In genomic region chr14:102948698-102949061, GRCh38 we compare ENCODE assay signal across 12 cellular contexts. TPM values are rescaled to one million over a fixed set of nuclear protein-coding genes. Genes with fewer than 3 reads are reported as not detected.
A peak's percentile ranks its signal among the peaks of the same experiment; 100 is the strongest.
DNase-seq lines count a peak whose midpoint lies in the region; ATAC-seq and TF ChIP-seq lines count a peak whose summit lies in the region.
"Had no signal": no experiment of that assay in that cellular context is flagged by ENCODE, and none has a peak within 500 bp of the region (broad histone marks: within the 10 kb centered on the region; RNA-seq: fewer than 3 reads in every experiment).

No MANE protein-coding gene starts in this region.

- no peak overlapping the region for H3K4me3 ChIP-seq in right atrium auricular region
- H3K4me3 ChIP-seq in SJSA1 = no peak overlapping the region
- no peak overlapping the region for H3K4me3 ChIP-seq in fibroblast of lung (replicated peaks in 1 of 4; ENCODE audit: control extremely low read depth in 1 of 4, insufficient read depth in 1 of 4, low read depth in 3 of 4, low read length in 4 of 4)
- H3K4me3 ChIP-seq in thymus (ENCODE audit: low read length) = no peak overlapping the region
- H3K4me3 ChIP-seq in prostate gland = no peak overlapping the region
- H3K4me3 ChIP-seq: stomach had no signal

- no peak overlapping the region for H3K9ac ChIP-seq in fibroblast of lung (ENCODE audit: insufficient read depth, low read length)

- H3K9me3 ChIP-seq in right atrium auricular region (no peaks in the 10 kb centered on the region), SJSA1 (replicated peaks) (no peaks in the 10 kb centered on the region), fibroblast of lung (ENCODE audit: control insufficient read depth, insufficient read depth, low read depth, low read length) (no peaks in the 10 kb centered on the region), thymus (ENCODE audit: control insufficient read depth) (no peaks in the 10 kb centered on the region), prostate gland (no peaks in the 10 kb centered on the region)
- H3K9me3 ChIP-seq: stomach had no signal

- H3K4me2 ChIP-seq in fibroblast of lung (ENCODE audit: extremely low read depth, insufficient read depth, low read length) = no peak overlapping the region

- intact Hi-C loops in Right ventricle myocardium superior (cut with DNase I) = no loop called here
- intact Hi-C loops in prostate gland (cut with DNase I) = no loop called here

- H4K20me1 ChIP-seq in fibroblast of lung (ENCODE audit: control insufficient read depth, extremely low read depth, insufficient read depth, low read length) = no peaks in the 10 kb centered on the region

- DNase-seq in Right ventricle myocardium superior = peak; percentile 33
- DNase-seq in right atrium auricular region (ENCODE audit: low spot score) = no peak
- DNase-seq in SJSA1 (ENCODE audit: low read depth in 1 of 2, low spot score in 2 of 2) = no peak
- no peak for DNase-seq in fibroblast of lung (ENCODE audit: low read depth in 2 of 2)
- DNase-seq in GF-D8 (lab: John Stamatoyannopoulos, UW) = no peak
- no peak for DNase-seq in prostate gland (ENCODE audit: low spot score)
- DNase-seq in T-helper 9 cell = no peak
- DNase-seq: COR-L47, MM.1S, SHP77, stomach had no signal

- H3K27ac ChIP-seq in right atrium auricular region (no peak overlapping the region), SJSA1 (peak overlapping the region; percentile 40; the same call in 1 of the 2 replicates), fibroblast of lung (ENCODE audit: insufficient read depth, low read length) (peak overlapping the region; percentile 14), thymus (ENCODE audit: low read depth) (peak overlapping the region; percentile 87), prostate gland (no peak overlapping the region)

- H3K4me1 ChIP-seq in right atrium auricular region = peaks cover 0 to 19% of the 10 kb centered on the region in 2 donors
- H3K4me1 ChIP-seq in SJSA1 (replicated peaks) = peaks cover 47% of the 10 kb centered on the region
- H3K4me1 ChIP-seq in fibroblast of lung (ENCODE audit: control insufficient read depth, extremely low read depth, insufficient read depth, low read length) = no peaks in the 10 kb centered on the region
- H3K4me1 ChIP-seq in thymus (ENCODE audit: control insufficient read depth, insufficient read depth, low read length) = peaks cover 12% of the 10 kb centered on the region
- peaks cover 12% of the 10 kb centered on the region for H3K4me1 ChIP-seq in prostate gland (replicated peaks)

- H3K36me3 ChIP-seq in right atrium auricular region (peaks cover 92% of the 10 kb centered on the region), SJSA1 (peaks cover 86% of the 10 kb centered on the region), fibroblast of lung (ENCODE audit: control insufficient read depth, insufficient read depth, low read length) (peaks cover 54% of the 10 kb centered on the region), thymus (ENCODE audit: control insufficient read depth, insufficient read depth) (no peaks in the 10 kb centered on the region), prostate gland (peaks cover 8 to 52% of the 10 kb centered on the region in 2 donors)

- no peak overlapping the region for H2AFZ ChIP-seq in fibroblast of lung (ENCODE audit: low read length)

- ATAC-seq in Right ventricle myocardium superior (ENCODE audit: poor library complexity) = no peak

- TF ChIP-seq CTCF in right atrium auricular region (IDR thresholded peaks at IDR 0.05) (no peak), fibroblast of lung (conservative IDR thresholded peaks at IDR 0.05 in 1 of 2, IDR thresholded peaks at IDR 0.05 in 1 of 2; ENCODE audit: low read depth in 1 of 2, low read length in 2 of 2) (no peak), prostate gland (IDR thresholded peaks at IDR 0.05) (no peak)

- no peaks in the 10 kb centered on the region for H3K79me2 ChIP-seq in fibroblast of lung (ENCODE audit: control insufficient read depth, insufficient read depth, low read length)

- 31% methylated on average over 9 of the region's 9 CpGs for WGBS in thymus
- 71% methylated on average over 9 of the region's 9 CpGs for WGBS in prostate gland

- TF ChIP-seq POLR2A in prostate gland (IDR thresholded peaks at IDR 0.05) = no peak

- H3K27me3 ChIP-seq in right atrium auricular region (no peaks in the 10 kb centered on the region), SJSA1 (replicated peaks) (no peaks in the 10 kb centered on the region), fibroblast of lung (ENCODE audit: control insufficient read depth, insufficient read depth, low read length) (no peaks in the 10 kb centered on the region), thymus (ENCODE audit: control insufficient read depth, insufficient read depth) (no peaks in the 10 kb centered on the region), prostate gland (replicated peaks; ENCODE audit: insufficient read depth) (no peaks in the 10 kb centered on the region)
- H3K27me3 ChIP-seq: stomach had no signal

RNA-seq across cellular contexts. Expression of gene AMN, which starts 26.2 kb away (rescaled TPM):
- total RNA-seq in Right ventricle myocardium superior = not detected
- total RNA-seq in right atrium auricular region = under 1 TPM in 1 of 2 donors, not detected in 1; 0.71 TPM
- not detected in 2 replicates for total RNA-seq in SJSA1 (2014; rRNA removed; shearing (Covaris generic))
- total RNA-seq in fibroblast of lung = under 0.01 TPM in 2 replicates
- polyA plus RNA-seq in fibroblast of lung = not detected in 2 replicates
- 0.09 TPM in 1 of 2 replicates, not detected in the other for polyA plus RNA-seq in fibroblast of lung (2012)
- polyA minus RNA-seq in fibroblast of lung (ENCODE audit: low replicate concordance) = not detected in 2 replicates
- polyA plus RNA-seq in thymus = 3.5 TPM
- total RNA-seq in prostate gland = 1 to 10 TPM in 1 of 2 donors, under 1 TPM in 1; 0.91 to 1.6 TPM

Comparison
In these comparisons a context has a peak if more than half of its experiments do, and no peak if none do; other contexts are left out.
1. H3K27ac ChIP-seq: peak in SJSA1 (single experiment), fibroblast of lung (single experiment) and thymus (single experiment); none in right atrium auricular region (0 of 2) and prostate gland (0 of 2).